2 cellular contexts compared by ENCODE assay signal in the genomic region with DNA sequence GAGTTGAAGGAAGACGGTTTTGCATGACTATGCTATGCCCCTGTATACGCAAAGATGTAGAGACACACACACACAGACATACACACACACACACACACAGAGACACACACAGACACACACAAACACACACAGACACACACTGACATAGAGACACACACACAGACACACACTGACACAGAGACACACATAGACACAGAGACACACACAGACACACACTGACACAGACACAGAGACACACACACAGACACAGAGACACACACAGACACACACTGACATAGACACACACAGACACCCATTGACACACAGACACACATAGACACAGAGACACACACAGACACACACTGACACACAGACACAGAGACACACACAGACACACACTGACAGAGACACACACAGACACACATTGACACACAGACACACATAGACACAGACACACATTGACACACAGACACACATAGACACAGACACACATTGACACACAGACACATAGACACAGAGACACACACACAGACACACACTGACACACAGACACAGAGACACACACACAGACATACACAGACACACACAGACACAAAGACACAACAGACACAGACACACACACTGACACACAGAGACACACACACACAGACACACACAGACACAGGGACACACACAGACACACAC.
TF ChIP-seq lines count a peak whose summit lies in the region.

No MANE protein-coding gene starts in this region.

TF ChIP-seq in IMR-90, 13 proteins besides CTCF, POLR2A, EP300 and RAD21:
- TF ChIP-seq CHD1 (IDR thresholded peaks at IDR 0.05; ENCODE audit: low read depth, low read length): no peak
- TF ChIP-seq MXI1 (IDR thresholded peaks at IDR 0.05; ENCODE audit: borderline replicate concordance, low read depth, low read length): no peak
- TF ChIP-seq RFX5 (IDR thresholded peaks at IDR 0.05; ENCODE audit: low read depth, low read length): no peak
- no peak for TF ChIP-seq BHLHE40 (IDR thresholded peaks at IDR 0.05; ENCODE audit: low read depth, low read length)
- TF ChIP-seq NFE2L2 (IDR thresholded peaks at IDR 0.05; ENCODE audit: low read depth, low read length): no peak
- TF ChIP-seq MAFK (IDR thresholded peaks at IDR 0.05; ENCODE audit: low read depth, low read length): no peak

TF ChIP-seq in H1, 55 proteins besides CTCF, POLR2A, EP300 and RAD21:
- TF ChIP-seq ATF3 (IDR thresholded peaks at IDR 0.05; ENCODE audit: insufficient read depth, low read depth, low read length) (no peak), SP1 (IDR thresholded peaks at IDR 0.05; ENCODE audit: low read depth, low read length) (no peak), HDAC2 (IDR thresholded peaks at IDR 0.05; ENCODE audit: borderline replicate concordance in 1 of 2, low read depth in 2 of 2, low read length in 2 of 2) (no peak), CBX8 (IDR thresholded peaks at IDR 0.05; ENCODE audit: borderline replicate concordance, low read depth, low read length) (no peak), YY1 (IDR thresholded peaks at IDR 0.05; ENCODE audit: low read depth, low read length) (no peak), USF2 (IDR thresholded peaks at IDR 0.05; ENCODE audit: low read length) (no peak), FOSL1 (IDR thresholded peaks at IDR 0.05; ENCODE audit: insufficient read depth, low read depth, low read length) (no peak)
- TF ChIP-seq, protein P1, sequence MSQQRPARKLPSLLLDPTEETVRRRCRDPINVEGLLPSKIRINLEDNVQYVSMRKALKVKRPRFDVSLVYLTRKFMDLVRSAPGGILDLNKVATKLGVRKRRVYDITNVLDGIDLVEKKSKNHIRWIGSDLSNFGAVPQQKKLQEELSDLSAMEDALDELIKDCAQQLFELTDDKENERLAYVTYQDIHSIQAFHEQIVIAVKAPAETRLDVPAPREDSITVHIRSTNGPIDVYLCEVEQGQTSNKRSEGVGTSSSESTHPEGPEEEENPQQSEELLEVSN (IDR thresholded peaks at IDR 0.05): no peak
